In genomic region chr20:39019805-39020325, GRCh38 we compare ENCODE assay signal across 9 cellular contexts. TPM values are rescaled to one million over a fixed set of nuclear protein-coding genes. Genes with fewer than 3 reads are reported as not detected.
DNase-seq lines count a peak whose midpoint lies in the region; ATAC-seq and TF ChIP-seq lines count a peak whose summit lies in the region.
"Had no signal": no experiment of that assay in that cellular context is flagged by ENCODE, and none has a peak within 500 bp of the region (broad histone marks: within the 10 kb centered on the region; RNA-seq: fewer than 3 reads in every experiment).

No MANE protein-coding gene starts in this region.

- no peak for TF ChIP-seq CTCF in GM06990 (IDR thresholded peaks at IDR 0.05; ENCODE audit: insufficient read depth, low read length, poor library complexity, severe bottlenecking)

- DNase-seq in GM06990 (ENCODE audit: extremely low read depth, insufficient read length) (peak; percentile 48), SHP77 (lab: John Stamatoyannopoulos, UW) (no peak), NCI-H1436 treated with DMSO at 0.1 percent for 48 hours (lab: John Stamatoyannopoulos, UW) (no peak), DMS79 treated with DMSO at 0.1 percent for 48 hours (lab: John Stamatoyannopoulos, UW) (no peak), inferior parietal cortex (ENCODE audit: extremely low spot score) (no peak)
- no peak for DNase-seq in activated T-helper 1 cell treated with anti-CD3 and anti-CD28 coated beads, Interleukin-12 subunit alpha, Interleukin-12 subunit beta, Interleukin-2, Interleukin-4 antibody, amounts not matched to agents 30 ng/mL and 10 ng/mL and 1 ng/mL, durations not matched to agents 14 hours and 24 hours and 36 hours (ENCODE audit: low spot score)
- DNase-seq: heart right ventricle had no signal

- peak overlapping the region; percentile 8 for H3K27ac Mint-ChIP-seq in activated T-helper 1 cell treated with anti-CD3 and anti-CD28 coated beads, Interleukin-12 subunit alpha, Interleukin-12 subunit beta, Interleukin-2, Interleukin-4 antibody, amounts not matched to agents 30 ng/mL and 10 ng/mL and 1 ng/mL, durations not matched to agents 14 hours and 24 hours and 36 hours

- no peaks in the 10 kb centered on the region for H3K27me3 Mint-ChIP-seq in activated T-helper 1 cell treated with anti-CD3 and anti-CD28 coated beads, Interleukin-12 subunit alpha, Interleukin-12 subunit beta, Interleukin-2, Interleukin-4 antibody, amounts not matched to agents 30 ng/mL and 10 ng/mL and 1 ng/mL, durations not matched to agents 14 hours and 24 hours and 36 hours (ENCODE audit: insufficient read depth)

- intact Hi-C loops in activated T-helper 1 cell treated with anti-CD3 and anti-CD28 coated beads, Interleukin-12 subunit alpha, Interleukin-12 subunit beta, Interleukin-2, Interleukin-4 antibody, amounts not matched to agents 30 ng/mL and 10 ng/mL and 1 ng/mL, durations not matched to agents 14 hours and 24 hours and 36 hours (cut with micrococcal nuclease): loop anchor here (1.0 to 10.0 kb wide), 6 partner anchors 23 to 215 kb away; partner anchors contain the start of genes DHX35, FAM83D and PPP1R16B

- H3K27me3 ChIP-seq in GM06990 (replicated peaks; ENCODE audit: control insufficient read depth, insufficient read depth, low read length): no peaks in the 10 kb centered on the region
- H3K27me3 ChIP-seq: heart right ventricle had no signal

- peaks cover 76% of the 10 kb centered on the region for H3K4me1 Mint-ChIP-seq in activated T-helper 1 cell treated with anti-CD3 and anti-CD28 coated beads, Interleukin-12 subunit alpha, Interleukin-12 subunit beta, Interleukin-2, Interleukin-4 antibody, amounts not matched to agents 30 ng/mL and 10 ng/mL and 1 ng/mL, durations not matched to agents 14 hours and 24 hours and 36 hours (ENCODE audit: low read depth)

- peak; percentile 78 for ATAC-seq in GM19035 (IDR thresholded peaks at IDR 0.05; ENCODE audit: unreplicated experiment)
- peak; percentile 60 for ATAC-seq in HG02970 (IDR thresholded peaks at IDR 0.05; ENCODE audit: low FRiP score, unreplicated experiment)
- ATAC-seq: heart right ventricle had no signal

- H3K36me3 Mint-ChIP-seq in activated T-helper 1 cell treated with anti-CD3 and anti-CD28 coated beads, Interleukin-12 subunit alpha, Interleukin-12 subunit beta, Interleukin-2, Interleukin-4 antibody, amounts not matched to agents 30 ng/mL and 10 ng/mL and 1 ng/mL, durations not matched to agents 14 hours and 24 hours and 36 hours (ENCODE audit: low read depth): peaks cover 72% of the 10 kb centered on the region

- peaks cover 4% of the 10 kb centered on the region for H3K9me3 Mint-ChIP-seq in activated T-helper 1 cell treated with anti-CD3 and anti-CD28 coated beads, Interleukin-12 subunit alpha, Interleukin-12 subunit beta, Interleukin-2, Interleukin-4 antibody, amounts not matched to agents 30 ng/mL and 10 ng/mL and 1 ng/mL, durations not matched to agents 14 hours and 24 hours and 36 hours

- no peak overlapping the region for H3K4me3 Mint-ChIP-seq in activated T-helper 1 cell treated with anti-CD3 and anti-CD28 coated beads, Interleukin-12 subunit alpha, Interleukin-12 subunit beta, Interleukin-2, Interleukin-4 antibody, amounts not matched to agents 30 ng/mL and 10 ng/mL and 1 ng/mL, durations not matched to agents 14 hours and 24 hours and 36 hours

- peaks cover 7% of the 10 kb centered on the region for H3K36me3 ChIP-seq in GM06990 (ENCODE audit: control insufficient read depth, insufficient read depth, low read length)

- H3K4me3 ChIP-seq in GM06990 (replicated peaks; ENCODE audit: low read depth, low read length): 0 out of 2 replicates have a peak overlapping the region, but pooled peaks have one; percentile 15
- H3K4me3 ChIP-seq: heart right ventricle had no signal

RNA-seq across cellular contexts. Expression of gene DHX35, which starts 57.7 kb away (rescaled TPM):
- 17.2 and 17.3 TPM in 2 replicates for total RNA-seq in activated T-helper 1 cell treated with anti-CD3 and anti-CD28 coated beads, Interleukin-12 subunit alpha, Interleukin-12 subunit beta, Interleukin-2, Interleukin-4 antibody, amounts not matched to agents 30 ng/mL and 10 ng/mL and 1 ng/mL, durations not matched to agents 14 hours and 24 hours and 36 hours
